ENCODE assay signal across 8 cellular contexts in genomic region chr1:32872189-32872898, GRCh38. TPM values are rescaled to one million over a fixed set of nuclear protein-coding genes. Genes with fewer than 3 reads are reported as not detected.
DNase-seq lines count a peak whose midpoint lies in the region; ATAC-seq and TF ChIP-seq lines count a peak whose summit lies in the region.

No MANE protein-coding gene starts in this region.

- no peaks in the 10 kb centered on the region for H3K9me3 ChIP-seq in AG04450 (ENCODE audit: control insufficient read depth, insufficient read depth, low read length)

- H3K27ac ChIP-seq in AG04450 (ENCODE audit: low read depth, low read length) = no peak overlapping the region
- H3K27ac ChIP-seq in coronary artery = no peak overlapping the region

- intact Hi-C loops in lower leg skin (cut with DNase I; ENCODE audit: low total_unique reads) = no loop called here

- CTCF ChIA-PET in AG04450 (lab: Charles Lee) = interaction anchor here (0.6 to 2.2 kb wide), 25 partner anchors 9 to 471 kb away, joined by 3 to 11 read pairs (median 4); partner anchors contain the start of gene HPCA

- ATAC-seq in GM21529 (IDR thresholded peaks at IDR 0.05; ENCODE audit: unreplicated experiment) = peak; percentile 42
- ATAC-seq in GM18870 (IDR thresholded peaks at IDR 0.05; ENCODE audit: unreplicated experiment) = no peak

- no peak for DNase-seq in AG04450 (ENCODE audit: low read depth, low spot score)
- DNase-seq in NCI-H345 treated with DMSO at 0.1 percent for 48 hours (lab: John Stamatoyannopoulos, UW; ENCODE audit: unreplicated experiment) = peak; percentile 82
- DNase-seq in activated CD4-positive, alpha-beta T cell treated with anti-CD3 and anti-CD28 coated beads for 4 hours = peak; percentile 56 to 70
- DNase-seq in coronary artery (ENCODE audit: low spot score) = no peak
- peak; percentile 52 to 92 for DNase-seq in lower leg skin (ENCODE audit: low spot score in 2 of 2)
- peak; percentile 41 to 52 (median 51) for DNase-seq in stimulated activated CD4-positive, alpha-beta T cell treated with anti-CD3 and anti-CD28 coated beads, TNF-alpha, amount 100 ng/mL, for 48 hours (ENCODE audit: low read depth in 3 of 3)

- TF ChIP-seq POLR2A in lower leg skin (IDR thresholded peaks at IDR 0.05) = no peak

- 33 to 38% methylated on average over 13 to 14 of the region's 14 CpGs for WGBS in lower leg skin, 2 donors

- H3K27me3 ChIP-seq in AG04450 (ENCODE audit: control insufficient read depth, insufficient read depth, low read length) = peaks cover 14% of the 10 kb centered on the region

- TF ChIP-seq CTCF in AG04450 (IDR thresholded peaks at IDR 0.05; ENCODE audit: low read depth, low read length) (peak; percentile 87), coronary artery (IDR thresholded peaks at IDR 0.05) (peak; percentile 81), lower leg skin (IDR thresholded peaks at IDR 0.05) (peak in 1 of 3 donors; percentile 11)

- POLR2A ChIA-PET in AG04450 (lab: Yijun Ruan, JAX) = no interaction called here

- H3K4me3 ChIP-seq in AG04450 (ENCODE audit: low read depth, low read length) (no peak overlapping the region), coronary artery (no peak overlapping the region), lower leg skin (ENCODE audit: low read depth, poor library complexity, severe bottlenecking) (no peak overlapping the region)

RNA-seq across cellular contexts. Expression of gene FNDC5, which starts 1.6 kb away (rescaled TPM):
- 1.5 and 1.9 TPM in 2 replicates for polyA plus RNA-seq in AG04450 (2011; rRNA removed)
- 1.4 and 1.7 TPM in 2 replicates for polyA minus RNA-seq in AG04450 (2011; rRNA and poly(A)+ RNA removed)
- total RNA-seq in lower leg skin = under 1 TPM in 2 of 4 donors, not detected in 2; 0.27 to 0.58 TPM

RNA-seq across cellular contexts. Expression of gene HPCA, which starts 13.9 kb away (rescaled TPM):
- 0.06 and 0.29 TPM in 2 replicates for polyA plus RNA-seq in AG04450 (2011; rRNA removed)
- not detected in 2 replicates for polyA minus RNA-seq in AG04450 (2011; rRNA and poly(A)+ RNA removed)
- total RNA-seq in lower leg skin = under 1 TPM in 1 of 4 donors, not detected in 3; 0.19 TPM

RNA-seq across cellular contexts. Expression of gene TMEM54, which starts 28.8 kb away (rescaled TPM):
- polyA plus RNA-seq in AG04450 (2011; rRNA removed) = 28.6 and 49.5 TPM in 2 replicates
- polyA minus RNA-seq in AG04450 (2011; rRNA and poly(A)+ RNA removed) = 20.1 and 30.1 TPM in 2 replicates
- total RNA-seq in lower leg skin = 100 to 1,000 TPM; 122 to 245 (median 198) TPM

RNA-seq across cellular contexts. Expression of gene S100PBP, which starts 54.9 kb away (rescaled TPM):
- 32.2 and 43.7 TPM in 2 replicates for polyA plus RNA-seq in AG04450 (2011; rRNA removed)
- polyA minus RNA-seq in AG04450 (2011; rRNA and poly(A)+ RNA removed) = 25.1 and 38.3 TPM in 2 replicates
- total RNA-seq in lower leg skin = 10 to 100 TPM; 11.0 to 32.1 (median 18.2) TPM

RNA-seq across cellular contexts. Expression of gene YARS1, which starts 55.2 kb away (rescaled TPM):
- 105 and 107 TPM in 2 replicates for polyA plus RNA-seq in AG04450 (2011; rRNA removed)
- polyA minus RNA-seq in AG04450 (2011; rRNA and poly(A)+ RNA removed) = 116 and 130 TPM in 2 replicates
- 10 to 100 TPM; 24.8 to 40.0 (median 30.2) TPM for total RNA-seq in lower leg skin

Comparison
In these comparisons a context has a peak if more than half of its experiments do, and no peak if none do; other contexts are left out.
1. DNase-seq: peak in NCI-H345 treated with DMSO at 0.1 percent for 48 hours (single experiment), activated CD4-positive, alpha-beta T cell treated with anti-CD3 and anti-CD28 coated beads for 4 hours (2 of 2), lower leg skin (2 of 2) and stimulated activated CD4-positive, alpha-beta T cell treated with anti-CD3 and anti-CD28 coated beads, TNF-alpha, amount 100 ng/mL, for 48 hours (3 of 3); none in AG04450 (single experiment) and coronary artery (single experiment).